1 cellular context compared by ENCODE assay signal in the genomic region with DNA sequence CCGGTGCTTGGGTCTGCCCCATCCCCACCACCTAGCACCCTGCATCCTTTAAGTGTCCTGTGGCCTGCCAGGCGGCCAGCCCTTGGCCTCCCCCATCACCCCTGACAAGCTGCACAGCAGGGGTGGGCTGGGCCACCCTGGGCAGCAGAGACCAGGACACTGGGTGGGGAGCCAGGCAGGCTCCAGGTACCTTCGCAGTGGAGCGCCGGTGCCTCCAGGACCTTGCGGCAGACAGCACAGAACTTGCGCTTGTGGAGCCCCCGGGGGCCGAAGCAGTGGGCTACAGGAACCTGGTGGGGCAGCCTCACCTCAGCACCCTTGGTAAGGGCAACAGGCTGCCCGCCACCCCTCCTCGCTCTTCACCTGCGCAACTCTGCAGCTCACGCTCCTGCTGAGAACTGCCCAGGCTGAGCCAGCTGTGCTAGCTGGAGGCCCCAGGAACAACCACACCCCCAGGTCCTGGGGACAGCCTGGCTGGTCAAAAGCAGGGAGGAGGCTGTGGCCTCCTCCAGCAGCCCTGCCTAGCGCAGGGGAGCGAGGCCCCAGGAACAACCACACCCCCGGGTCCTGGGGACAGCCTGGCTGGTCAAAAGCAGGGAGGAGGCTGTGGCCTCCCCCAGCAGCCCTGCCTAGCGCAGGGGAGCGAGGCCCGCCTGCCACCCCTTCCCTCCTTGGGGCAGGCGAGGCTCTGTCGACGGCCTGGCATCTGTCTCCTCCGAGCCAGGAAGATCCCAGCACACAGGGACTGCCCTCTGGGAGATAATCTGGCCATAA.
TF ChIP-seq lines count a peak whose summit lies in the region.

No MANE protein-coding gene starts in this region.

TF ChIP-seq in H1, 55 proteins besides CTCF, POLR2A, EP300 and RAD21:
- TF ChIP-seq, protein P1, sequence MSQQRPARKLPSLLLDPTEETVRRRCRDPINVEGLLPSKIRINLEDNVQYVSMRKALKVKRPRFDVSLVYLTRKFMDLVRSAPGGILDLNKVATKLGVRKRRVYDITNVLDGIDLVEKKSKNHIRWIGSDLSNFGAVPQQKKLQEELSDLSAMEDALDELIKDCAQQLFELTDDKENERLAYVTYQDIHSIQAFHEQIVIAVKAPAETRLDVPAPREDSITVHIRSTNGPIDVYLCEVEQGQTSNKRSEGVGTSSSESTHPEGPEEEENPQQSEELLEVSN (IDR thresholded peaks at IDR 0.05) = no peak
- TF ChIP-seq, protein P2, sequence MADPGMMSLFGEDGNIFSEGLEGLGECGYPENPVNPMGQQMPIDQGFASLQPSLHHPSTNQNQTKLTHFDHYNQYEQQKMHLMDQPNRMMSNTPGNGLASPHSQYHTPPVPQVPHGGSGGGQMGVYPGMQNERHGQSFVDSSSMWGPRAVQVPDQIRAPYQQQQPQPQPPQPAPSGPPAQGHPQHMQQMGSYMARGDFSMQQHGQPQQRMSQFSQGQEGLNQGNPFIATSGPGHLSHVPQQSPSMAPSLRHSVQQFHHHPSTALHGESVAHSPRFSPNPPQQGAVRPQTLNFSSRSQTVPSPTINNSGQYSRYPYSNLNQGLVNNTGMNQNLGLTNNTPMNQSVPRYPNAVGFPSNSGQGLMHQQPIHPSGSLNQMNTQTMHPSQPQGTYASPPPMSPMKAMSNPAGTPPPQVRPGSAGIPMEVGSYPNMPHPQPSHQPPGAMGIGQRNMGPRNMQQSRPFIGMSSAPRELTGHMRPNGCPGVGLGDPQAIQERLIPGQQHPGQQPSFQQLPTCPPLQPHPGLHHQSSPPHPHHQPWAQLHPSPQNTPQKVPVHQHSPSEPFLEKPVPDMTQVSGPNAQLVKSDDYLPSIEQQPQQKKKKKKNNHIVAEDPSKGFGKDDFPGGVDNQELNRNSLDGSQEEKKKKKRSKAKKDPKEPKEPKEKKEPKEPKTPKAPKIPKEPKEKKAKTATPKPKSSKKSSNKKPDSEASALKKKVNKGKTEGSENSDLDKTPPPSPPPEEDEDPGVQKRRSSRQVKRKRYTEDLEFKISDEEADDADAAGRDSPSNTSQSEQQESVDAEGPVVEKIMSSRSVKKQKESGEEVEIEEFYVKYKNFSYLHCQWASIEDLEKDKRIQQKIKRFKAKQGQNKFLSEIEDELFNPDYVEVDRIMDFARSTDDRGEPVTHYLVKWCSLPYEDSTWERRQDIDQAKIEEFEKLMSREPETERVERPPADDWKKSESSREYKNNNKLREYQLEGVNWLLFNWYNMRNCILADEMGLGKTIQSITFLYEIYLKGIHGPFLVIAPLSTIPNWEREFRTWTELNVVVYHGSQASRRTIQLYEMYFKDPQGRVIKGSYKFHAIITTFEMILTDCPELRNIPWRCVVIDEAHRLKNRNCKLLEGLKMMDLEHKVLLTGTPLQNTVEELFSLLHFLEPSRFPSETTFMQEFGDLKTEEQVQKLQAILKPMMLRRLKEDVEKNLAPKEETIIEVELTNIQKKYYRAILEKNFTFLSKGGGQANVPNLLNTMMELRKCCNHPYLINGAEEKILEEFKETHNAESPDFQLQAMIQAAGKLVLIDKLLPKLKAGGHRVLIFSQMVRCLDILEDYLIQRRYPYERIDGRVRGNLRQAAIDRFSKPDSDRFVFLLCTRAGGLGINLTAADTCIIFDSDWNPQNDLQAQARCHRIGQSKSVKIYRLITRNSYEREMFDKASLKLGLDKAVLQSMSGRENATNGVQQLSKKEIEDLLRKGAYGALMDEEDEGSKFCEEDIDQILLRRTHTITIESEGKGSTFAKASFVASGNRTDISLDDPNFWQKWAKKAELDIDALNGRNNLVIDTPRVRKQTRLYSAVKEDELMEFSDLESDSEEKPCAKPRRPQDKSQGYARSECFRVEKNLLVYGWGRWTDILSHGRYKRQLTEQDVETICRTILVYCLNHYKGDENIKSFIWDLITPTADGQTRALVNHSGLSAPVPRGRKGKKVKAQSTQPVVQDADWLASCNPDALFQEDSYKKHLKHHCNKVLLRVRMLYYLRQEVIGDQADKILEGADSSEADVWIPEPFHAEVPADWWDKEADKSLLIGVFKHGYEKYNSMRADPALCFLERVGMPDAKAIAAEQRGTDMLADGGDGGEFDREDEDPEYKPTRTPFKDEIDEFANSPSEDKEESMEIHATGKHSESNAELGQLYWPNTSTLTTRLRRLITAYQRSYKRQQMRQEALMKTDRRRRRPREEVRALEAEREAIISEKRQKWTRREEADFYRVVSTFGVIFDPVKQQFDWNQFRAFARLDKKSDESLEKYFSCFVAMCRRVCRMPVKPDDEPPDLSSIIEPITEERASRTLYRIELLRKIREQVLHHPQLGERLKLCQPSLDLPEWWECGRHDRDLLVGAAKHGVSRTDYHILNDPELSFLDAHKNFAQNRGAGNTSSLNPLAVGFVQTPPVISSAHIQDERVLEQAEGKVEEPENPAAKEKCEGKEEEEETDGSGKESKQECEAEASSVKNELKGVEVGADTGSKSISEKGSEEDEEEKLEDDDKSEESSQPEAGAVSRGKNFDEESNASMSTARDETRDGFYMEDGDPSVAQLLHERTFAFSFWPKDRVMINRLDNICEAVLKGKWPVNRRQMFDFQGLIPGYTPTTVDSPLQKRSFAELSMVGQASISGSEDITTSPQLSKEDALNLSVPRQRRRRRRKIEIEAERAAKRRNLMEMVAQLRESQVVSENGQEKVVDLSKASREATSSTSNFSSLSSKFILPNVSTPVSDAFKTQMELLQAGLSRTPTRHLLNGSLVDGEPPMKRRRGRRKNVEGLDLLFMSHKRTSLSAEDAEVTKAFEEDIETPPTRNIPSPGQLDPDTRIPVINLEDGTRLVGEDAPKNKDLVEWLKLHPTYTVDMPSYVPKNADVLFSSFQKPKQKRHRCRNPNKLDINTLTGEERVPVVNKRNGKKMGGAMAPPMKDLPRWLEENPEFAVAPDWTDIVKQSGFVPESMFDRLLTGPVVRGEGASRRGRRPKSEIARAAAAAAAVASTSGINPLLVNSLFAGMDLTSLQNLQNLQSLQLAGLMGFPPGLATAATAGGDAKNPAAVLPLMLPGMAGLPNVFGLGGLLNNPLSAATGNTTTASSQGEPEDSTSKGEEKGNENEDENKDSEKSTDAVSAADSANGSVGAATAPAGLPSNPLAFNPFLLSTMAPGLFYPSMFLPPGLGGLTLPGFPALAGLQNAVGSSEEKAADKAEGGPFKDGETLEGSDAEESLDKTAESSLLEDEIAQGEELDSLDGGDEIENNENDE (IDR thresholded peaks at IDR 0.05; ENCODE audit: insufficient replicate concordance, low read length) = no peak
- TF ChIP-seq SP1 (IDR thresholded peaks at IDR 0.05; ENCODE audit: low read depth, low read length) = no peak
- no peak for TF ChIP-seq POLR2AphosphoS5 (IDR thresholded peaks at IDR 0.05; ENCODE audit: low read depth, low read length)
- no peak for TF ChIP-seq MAFK (IDR thresholded peaks at IDR 0.05; ENCODE audit: low read depth, low read length)
- TF ChIP-seq TCF12 (IDR thresholded peaks at IDR 0.05; ENCODE audit: low read depth, low read length) = no peak
- TF ChIP-seq, protein P3, sequence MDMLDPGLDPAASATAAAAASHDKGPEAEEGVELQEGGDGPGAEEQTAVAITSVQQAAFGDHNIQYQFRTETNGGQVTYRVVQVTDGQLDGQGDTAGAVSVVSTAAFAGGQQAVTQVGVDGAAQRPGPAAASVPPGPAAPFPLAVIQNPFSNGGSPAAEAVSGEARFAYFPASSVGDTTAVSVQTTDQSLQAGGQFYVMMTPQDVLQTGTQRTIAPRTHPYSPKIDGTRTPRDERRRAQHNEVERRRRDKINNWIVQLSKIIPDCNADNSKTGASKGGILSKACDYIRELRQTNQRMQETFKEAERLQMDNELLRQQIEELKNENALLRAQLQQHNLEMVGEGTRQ (IDR thresholded peaks at IDR 0.05; ENCODE audit: low read length) = no peak
- TF ChIP-seq SIN3A (conservative IDR thresholded peaks at IDR 0.05 in 1 of 2, IDR thresholded peaks at IDR 0.05 in 1 of 2; ENCODE audit: low read depth in 1 of 2, low read length in 2 of 2) = no peak
- no peak for TF ChIP-seq SUZ12 (IDR thresholded peaks at IDR 0.05; ENCODE audit: low read length)
- TF ChIP-seq EGR1 (IDR thresholded peaks at IDR 0.05; ENCODE audit: borderline replicate concordance, low read depth, low read length) = no peak
- no peak for TF ChIP-seq EZH2 (IDR thresholded peaks at IDR 0.05; ENCODE audit: low read depth, low read length, severe bottlenecking)
- no peak for TF ChIP-seq PHF8 (conservative IDR thresholded peaks at IDR 0.05; ENCODE audit: low read depth, low read length)
- TF ChIP-seq, protein P4, sequence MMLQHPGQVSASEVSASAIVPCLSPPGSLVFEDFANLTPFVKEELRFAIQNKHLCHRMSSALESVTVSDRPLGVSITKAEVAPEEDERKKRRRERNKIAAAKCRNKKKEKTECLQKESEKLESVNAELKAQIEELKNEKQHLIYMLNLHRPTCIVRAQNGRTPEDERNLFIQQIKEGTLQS (IDR thresholded peaks at IDR 0.05; ENCODE audit: insufficient read depth, low read depth, low read length) = no peak
- no peak for TF ChIP-seq TAF1 (IDR thresholded peaks at IDR 0.05; ENCODE audit: low read depth, low read length)
- no peak for TF ChIP-seq CHD2 (IDR thresholded peaks at IDR 0.05; ENCODE audit: low read length)
- no peak for TF ChIP-seq BCL11A (IDR thresholded peaks at IDR 0.05; ENCODE audit: low read depth in 2 of 2, low read length in 2 of 2)
